ENCODE assay signal across 10 cellular contexts in the genomic region with DNA sequence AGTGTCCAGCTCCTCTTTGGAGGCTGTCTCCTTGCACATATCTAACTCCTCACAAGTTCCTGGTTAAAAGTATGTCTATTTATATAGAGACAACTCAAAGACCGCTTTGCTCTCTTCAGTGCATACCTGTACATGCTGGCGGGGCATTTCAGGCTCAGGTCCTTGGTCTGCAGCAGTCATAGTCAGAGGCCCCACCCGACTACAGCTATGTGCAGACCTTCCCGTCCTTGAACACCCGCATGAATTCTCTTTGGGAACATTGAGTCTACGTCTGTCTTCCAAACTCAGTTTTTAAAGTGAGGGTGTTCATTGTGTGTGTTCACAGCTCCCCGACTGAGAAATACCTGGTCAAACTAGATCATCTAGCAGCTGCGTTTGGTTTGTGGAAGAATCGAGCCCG. TPM values are rescaled to one million over a fixed set of nuclear protein-coding genes. Genes with fewer than 3 reads are reported as not detected.
DNase-seq lines count a peak whose midpoint lies in the region; ATAC-seq and TF ChIP-seq lines count a peak whose summit lies in the region.
"Had no signal": no experiment of that assay in that cellular context is flagged by ENCODE, and none has a peak within 500 bp of the region (broad histone marks: within the 10 kb centered on the region; RNA-seq: fewer than 3 reads in every experiment).

No MANE protein-coding gene starts in this region.

- no peak for ATAC-seq in WTC11
- ATAC-seq in right cardiac atrium = no peak
- ATAC-seq in left lung = no peak

- no peak overlapping the region for H3K27ac Mint-ChIP-seq in T-helper 1 cell treated with Interleukin-12 subunit alpha and Interleukin-12 subunit beta and Interleukin-4 antibody, amounts not matched to agents 30 μg/mL and 1 μg/mL, for 36 hours
- H3K27ac Mint-ChIP-seq in WTC11 = peak overlapping the region; percentile 98

- H3K4me1 ChIP-seq in right cardiac atrium (ENCODE audit: control insufficient read depth, insufficient read depth, low read length) (no peaks in the 10 kb centered on the region), smooth muscle cell (ENCODE audit: low read depth) (peaks cover 34% of the 10 kb centered on the region), left lung (peaks cover 4 to 41% of the 10 kb centered on the region in 2 donors)

- intact Hi-C loops in right cardiac atrium (cut with DNase I) = loop anchor here in 2 of 4 donors (10.0 kb wide), 4 partner anchors 61 to 359 kb away; no protein-coding TSS in a partner anchor
- intact Hi-C loops in left lung (cut with DNase I) = no loop called here

- POLR2A ChIA-PET in WTC11 (lab: Charles Lee) = interaction anchor here (0.7 to 4.9 kb wide), 2 partner anchors 8 to 12 kb away, joined by 3 to 17 read pairs; no protein-coding TSS in a partner anchor

- H3K4me3 Mint-ChIP-seq in T-helper 1 cell treated with Interleukin-12 subunit alpha and Interleukin-12 subunit beta and Interleukin-4 antibody, amounts not matched to agents 30 μg/mL and 1 μg/mL, for 36 hours = peak overlapping the region; percentile 93
- peak overlapping the region; percentile 90 for H3K4me3 Mint-ChIP-seq in WTC11

- CTCF ChIA-PET in WTC11 (lab: Charles Lee) = interaction anchor here (0.7 to 1.3 kb wide), 2 partner anchors 14 to 54 kb away, joined by 3 read pairs; no protein-coding TSS in a partner anchor

- H2AFZ ChIP-seq in smooth muscle cell (ENCODE audit: low read depth) = no peak overlapping the region

- H3K27me3 Mint-ChIP-seq in T-helper 1 cell treated with Interleukin-12 subunit alpha and Interleukin-12 subunit beta and Interleukin-4 antibody, amounts not matched to agents 30 μg/mL and 1 μg/mL, for 36 hours (ENCODE audit: low read depth) = no peaks in the 10 kb centered on the region
- peaks cover 3% of the 10 kb centered on the region; the same call in 1 of the 2 replicates for H3K27me3 Mint-ChIP-seq in WTC11 (ENCODE audit: low read depth)

- peak overlapping the region; percentile 90 for H3K4me2 ChIP-seq in smooth muscle cell

- no peak overlapping the region for H3K27ac ChIP-seq in right cardiac atrium (ENCODE audit: low read length)
- H3K27ac ChIP-seq in smooth muscle cell (ENCODE audit: low read depth) = peak overlapping the region; percentile 70
- H3K27ac ChIP-seq in left lung = no peak overlapping the region

- peaks cover 6% of the 10 kb centered on the region for H3K36me3 Mint-ChIP-seq in T-helper 1 cell treated with Interleukin-12 subunit alpha and Interleukin-12 subunit beta and Interleukin-4 antibody, amounts not matched to agents 30 μg/mL and 1 μg/mL, for 36 hours (ENCODE audit: low read depth)
- H3K36me3 Mint-ChIP-seq in WTC11 = peaks cover 8% of the 10 kb centered on the region; the same call in 1 of the 2 replicates

- peaks cover 72% of the 10 kb centered on the region for H4K20me1 ChIP-seq in smooth muscle cell (ENCODE audit: low read depth)

- TF ChIP-seq CTCF in WTC11 (IDR thresholded peaks at IDR 0.05) (no peak), smooth muscle cell (IDR thresholded peaks at IDR 0.05; ENCODE audit: borderline replicate concordance, insufficient read depth, poor library complexity, severe bottlenecking) (no peak), left lung (IDR thresholded peaks at IDR 0.05) (no peak)

- H3K9ac ChIP-seq in smooth muscle cell (ENCODE audit: low read depth) = no peak overlapping the region

- no peaks in the 10 kb centered on the region for H3K9me3 ChIP-seq in right cardiac atrium (ENCODE audit: control insufficient read depth, low read length)
- H3K9me3 ChIP-seq in smooth muscle cell (replicated peaks; ENCODE audit: low read depth) = no peaks in the 10 kb centered on the region
- H3K9me3 ChIP-seq in left lung = no peaks in the 10 kb centered on the region

- H3K79me2 ChIP-seq in smooth muscle cell (ENCODE audit: low read depth) = peaks cover 68% of the 10 kb centered on the region

- DNase-seq in T-helper 1 cell (no peak), WTC11 (ENCODE audit: low spot score) (no peak), right cardiac atrium (peak in 1 of 3 donors; percentile 7), smooth muscle cell (lab: John Stamatoyannopoulos, UW; ENCODE audit: unreplicated experiment) (no peak), left lung (no peak), HK-2 (ENCODE audit: unreplicated experiment) (no peak), NK-92 (lab: John Stamatoyannopoulos, UW; ENCODE audit: unreplicated experiment) (no peak)
- DNase-seq: activated effector memory CD4-positive, alpha-beta T cell treated with Interleukin-2 at 50 U/mL for 16 hours; stimulated activated naive CD4-positive, alpha-beta T cell treated with Interleukin-2 at 50 U/mL for 16 hours had no signal

- 55% methylated on average over 10 of the region's 10 CpGs for WGBS in right cardiac atrium
- 23% methylated on average over 10 of the region's 10 CpGs for WGBS in smooth muscle cell (ENCODE audit: low lambda C conversion rate)

- H3K4me3 ChIP-seq in right cardiac atrium (ENCODE audit: low read length) = peak overlapping the region; percentile 97
- H3K4me3 ChIP-seq in smooth muscle cell = peak overlapping the region; percentile 85
- H3K4me3 ChIP-seq in left lung = peak overlapping the region in 1 of 2 donors; percentile 61

- no peaks in the 10 kb centered on the region for H3K27me3 ChIP-seq in right cardiac atrium (ENCODE audit: control insufficient read depth, insufficient read depth)
- peaks cover 5% of the 10 kb centered on the region for H3K27me3 ChIP-seq in smooth muscle cell (ENCODE audit: low read depth)
- H3K27me3 ChIP-seq in left lung = peaks cover 0 to 70% of the 10 kb centered on the region in 2 donors

- H3K4me1 Mint-ChIP-seq in T-helper 1 cell treated with Interleukin-12 subunit alpha and Interleukin-12 subunit beta and Interleukin-4 antibody, amounts not matched to agents 30 μg/mL and 1 μg/mL, for 36 hours (ENCODE audit: low read depth) = peaks cover 32% of the 10 kb centered on the region
- H3K4me1 Mint-ChIP-seq in WTC11 = peaks cover 26% of the 10 kb centered on the region

- no peaks in the 10 kb centered on the region for H3K36me3 ChIP-seq in smooth muscle cell (ENCODE audit: low read depth)
- no peaks in the 10 kb centered on the region for H3K36me3 ChIP-seq in left lung

- peaks cover 7% of the 10 kb centered on the region for H3F3A ChIP-seq in smooth muscle cell (ENCODE audit: low read depth)

- no peaks in the 10 kb centered on the region for H3K9me3 Mint-ChIP-seq in T-helper 1 cell treated with Interleukin-12 subunit alpha and Interleukin-12 subunit beta and Interleukin-4 antibody, amounts not matched to agents 30 μg/mL and 1 μg/mL, for 36 hours
- no peaks in the 10 kb centered on the region for H3K9me3 Mint-ChIP-seq in WTC11

TF ChIP-seq in WTC11, 78 proteins besides CTCF, POLR2A, EP300 and RAD21 (continues in another document):
- TF ChIP-seq ZNF396 (CRISPR knock-in tag; IDR thresholded peaks at IDR 0.05; ENCODE audit: borderline replicate concordance) (no peak), ZNF219 (CRISPR knock-in tag; IDR thresholded peaks at IDR 0.05; ENCODE audit: borderline replicate concordance) (no peak), ZNF416 (CRISPR knock-in tag; IDR thresholded peaks at IDR 0.05) (no peak)
- TF ChIP-seq, protein P1, sequence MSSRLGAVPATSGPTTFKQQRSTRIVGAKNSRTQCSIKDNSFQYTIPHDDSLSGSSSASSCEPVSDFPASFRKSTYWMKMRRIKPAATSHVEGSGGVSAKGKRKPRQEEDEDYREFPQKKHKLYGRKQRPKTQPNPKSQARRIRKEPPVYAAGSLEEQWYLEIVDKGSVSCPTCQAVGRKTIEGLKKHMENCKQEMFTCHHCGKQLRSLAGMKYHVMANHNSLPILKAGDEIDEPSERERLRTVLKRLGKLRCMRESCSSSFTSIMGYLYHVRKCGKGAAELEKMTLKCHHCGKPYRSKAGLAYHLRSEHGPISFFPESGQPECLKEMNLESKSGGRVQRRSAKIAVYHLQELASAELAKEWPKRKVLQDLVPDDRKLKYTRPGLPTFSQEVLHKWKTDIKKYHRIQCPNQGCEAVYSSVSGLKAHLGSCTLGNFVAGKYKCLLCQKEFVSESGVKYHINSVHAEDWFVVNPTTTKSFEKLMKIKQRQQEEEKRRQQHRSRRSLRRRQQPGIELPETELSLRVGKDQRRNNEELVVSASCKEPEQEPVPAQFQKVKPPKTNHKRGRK (CRISPR knock-in tag; IDR thresholded peaks at IDR 0.05; ENCODE audit: borderline replicate concordance) = no peak
- TF ChIP-seq, protein P2, sequence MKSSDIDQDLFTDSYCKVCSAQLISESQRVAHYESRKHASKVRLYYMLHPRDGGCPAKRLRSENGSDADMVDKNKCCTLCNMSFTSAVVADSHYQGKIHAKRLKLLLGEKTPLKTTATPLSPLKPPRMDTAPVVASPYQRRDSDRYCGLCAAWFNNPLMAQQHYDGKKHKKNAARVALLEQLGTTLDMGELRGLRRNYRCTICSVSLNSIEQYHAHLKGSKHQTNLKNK (CRISPR knock-in tag; IDR thresholded peaks at IDR 0.05) = no peak
- TF ChIP-seq, protein P3, sequence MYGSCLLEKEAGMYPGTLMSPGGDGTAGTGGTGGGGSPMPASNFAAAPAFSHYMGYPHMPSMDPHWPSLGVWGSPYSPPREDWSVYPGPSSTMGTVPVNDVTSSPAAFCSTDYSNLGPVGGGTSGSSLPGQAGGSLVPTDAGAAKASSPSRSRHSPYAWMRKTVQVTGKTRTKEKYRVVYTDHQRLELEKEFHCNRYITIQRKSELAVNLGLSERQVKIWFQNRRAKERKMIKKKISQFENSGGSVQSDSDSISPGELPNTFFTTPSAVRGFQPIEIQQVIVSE (CRISPR knock-in tag; IDR thresholded peaks at IDR 0.05; ENCODE audit: borderline replicate concordance) = no peak

RNA-seq across cellular contexts. Expression of a gene that starts 4.2 kb away (rescaled TPM):
- total RNA-seq in WTC11 (2021) = 41.1 to 44.5 TPM (median 43.1 TPM) in 3 replicates
- 10 to 100 TPM; 18.1 to 30.1 (median 20.5) TPM for total RNA-seq in right cardiac atrium
- polyA plus RNA-seq in right cardiac atrium = 11.1 TPM
- 28.0 and 28.5 TPM in 2 replicates for total RNA-seq in smooth muscle cell
- 13.1 and 19.5 TPM in 2 replicates for polyA plus RNA-seq in smooth muscle cell
- 10 to 100 TPM; 19.0 to 24.0 TPM for total RNA-seq in left lung
